In genomic region chr2:9995059-9995458, GRCh38 we compare ENCODE assay signal across 16 cellular contexts. TPM values are rescaled to one million over a fixed set of nuclear protein-coding genes. Genes with fewer than 3 reads are reported as not detected.
DNase-seq lines count a peak whose midpoint lies in the region; ATAC-seq, FAIRE-seq and TF ChIP-seq lines count a peak whose summit lies in the region.
"Had no signal": no experiment of that assay in that cellular context is flagged by ENCODE, and none has a peak within 500 bp of the region (broad histone marks: within the 10 kb centered on the region; RNA-seq: fewer than 3 reads in every experiment).

No MANE protein-coding gene starts in this region.

- POLR2A ChIA-PET in endothelial cell of umbilical vein (lab: Charles Lee): no interaction called here

- CTCF ChIA-PET in endothelial cell of umbilical vein (lab: Charles Lee): interaction anchor here (2.2 to 4.2 kb wide), 2 partner anchors 10 to 181 kb away, joined by 5 to 35 read pairs; no protein-coding TSS in a partner anchor

- no peak for TF ChIP-seq CTCF in right atrium auricular region (IDR thresholded peaks at IDR 0.05)
- TF ChIP-seq CTCF in coronary artery (IDR thresholded peaks at IDR 0.05): no peak
- TF ChIP-seq CTCF in endothelial cell of umbilical vein (IDR thresholded peaks at IDR 0.05; ENCODE audit: extremely low read depth in 1 of 2, insufficient read depth in 1 of 2, low read depth in 1 of 2, low read length in 2 of 2): no peak
- TF ChIP-seq CTCF in spleen (IDR thresholded peaks at IDR 0.05 in 8 of 11, conservative IDR thresholded peaks at IDR 0.05 in 3 of 11): no peak
- TF ChIP-seq CTCF in brain microvascular endothelial cell (IDR thresholded peaks at IDR 0.05; ENCODE audit: low read depth, low read length, missing control alignments): no peak

- H3K27me3 ChIP-seq in right atrium auricular region (no peaks in the 10 kb centered on the region), endothelial cell of umbilical vein (ENCODE audit: control insufficient read depth in 2 of 2, insufficient read depth in 2 of 2, low read length in 2 of 2) (no peaks in the 10 kb centered on the region), spleen (replicated peaks in 1 of 7) (no peaks in the 10 kb centered on the region), brain microvascular endothelial cell (replicated peaks) (no peaks in the 10 kb centered on the region)
- H3K27me3 ChIP-seq: MG63 had no signal

- H3K27ac ChIP-seq in right atrium auricular region: peak overlapping the region; percentile 61 to 86
- H3K27ac ChIP-seq in coronary artery: no peak overlapping the region
- no peak overlapping the region for H3K27ac ChIP-seq in endothelial cell of umbilical vein (ENCODE audit: insufficient read depth, low read depth, low read length)
- H3K27ac ChIP-seq in spleen: peak overlapping the region; percentile 27 to 69 (median 60)
- H3K27ac ChIP-seq in brain microvascular endothelial cell: no peak overlapping the region

- 68 to 84% (median 74%) methylated on average over 5 of the region's 5 CpGs for WGBS in spleen, 5 donors

- intact Hi-C loops in left ventricle myocardium superior (cut with micrococcal nuclease): no loop called here
- intact Hi-C loops in endothelial cell of umbilical vein (cut with micrococcal nuclease): no loop called here
- intact Hi-C loops in spleen (cut with DNase I; ENCODE audit: low total_unique reads): no loop called here

- peak overlapping the region; percentile 18 for H2AFZ ChIP-seq in endothelial cell of umbilical vein (ENCODE audit: low read depth, low read length)

- in situ Hi-C loops in brain microvascular endothelial cell (cut with HindIII; ENCODE audit: low pct_ligation_motif_present, low sequenced_read_pairs): no loop called here

- no peaks in the 10 kb centered on the region for H3K9me1 ChIP-seq in endothelial cell of umbilical vein (replicated peaks; ENCODE audit: control insufficient read depth, extremely low read depth, insufficient read depth, low read length)

- no TSS peak for BruUV-seq in endothelial cell of umbilical vein (replicated peaks; lab: Mats Ljungman, UMichigan)

- no peaks in the 10 kb centered on the region for H3K9me3 ChIP-seq in right atrium auricular region
- H3K9me3 ChIP-seq in endothelial cell of umbilical vein (replicated peaks; ENCODE audit: control insufficient read depth, insufficient read depth, low read length): no peaks in the 10 kb centered on the region
- H3K9me3 ChIP-seq in spleen: no peaks in the 10 kb centered on the region
- H3K9me3 ChIP-seq: MG63 had no signal

- peak; percentile 70 for FAIRE-seq in endothelial cell of umbilical vein (lab: Jason Lieb, UNC)

- no peaks in the 10 kb centered on the region for H4K20me1 ChIP-seq in endothelial cell of umbilical vein (replicated peaks; ENCODE audit: control insufficient read depth, extremely low read depth, insufficient read depth, low read length)

- H3K36me3 ChIP-seq in right atrium auricular region (no peaks in the 10 kb centered on the region), endothelial cell of umbilical vein (ENCODE audit: control insufficient read depth in 2 of 2, extremely low read depth in 1 of 2, insufficient read depth in 2 of 2, low read length in 2 of 2) (no peaks in the 10 kb centered on the region), spleen (no peaks in the 10 kb centered on the region), brain microvascular endothelial cell (replicated peaks) (no peaks in the 10 kb centered on the region)
- H3K36me3 ChIP-seq: MG63 had no signal

- H3K79me2 ChIP-seq in endothelial cell of umbilical vein (ENCODE audit: control insufficient read depth, insufficient read depth, low read length): no peaks in the 10 kb centered on the region

- dilution Hi-C loops in endothelial cell of umbilical vein (cut with MboI; ENCODE audit: extremely low pct_ligation_motif_present, low sequenced_read_pairs): no loop called here

- no peak overlapping the region for H3K4me3 ChIP-seq in right atrium auricular region
- no peak overlapping the region for H3K4me3 ChIP-seq in coronary artery
- no peak overlapping the region for H3K4me3 ChIP-seq in endothelial cell of umbilical vein (replicated peaks in 1 of 3; ENCODE audit: insufficient read depth in 1 of 3, low read depth in 1 of 3, low read length in 3 of 3)
- no peak overlapping the region for H3K4me3 ChIP-seq in spleen
- no peak overlapping the region for H3K4me3 ChIP-seq in brain microvascular endothelial cell (ENCODE audit: low read depth, low read length)
- H3K4me3 ChIP-seq: MG63 had no signal

- H3K4me2 ChIP-seq in endothelial cell of umbilical vein (ENCODE audit: insufficient read depth, low read length): no peak overlapping the region

- ATAC-seq in left ventricle myocardium superior: no peak
- no peak for ATAC-seq in HG02981 (IDR thresholded peaks at IDR 0.05; ENCODE audit: unreplicated experiment)

- H3K9ac ChIP-seq in endothelial cell of umbilical vein (replicated peaks; ENCODE audit: extremely low read depth, insufficient read depth, low read length): no peak overlapping the region

- DNase-seq in right atrium auricular region (ENCODE audit: low spot score) (no peak), left ventricle myocardium superior (no peak), coronary artery (ENCODE audit: low spot score) (peak; percentile 22), endothelial cell of umbilical vein (ENCODE audit: low read depth, low spot score) (no peak), spleen (no peak), brain microvascular endothelial cell (no peak), NOMO-1 (lab: John Stamatoyannopoulos, UW; ENCODE audit: unreplicated experiment in 2 of 2) (no peak)
- DNase-seq: CD4-positive, CD25-positive, alpha-beta regulatory T cell; DMS79; MG63; NCI-H1417 treated with DMSO at 0.1 percent for 48 hours; NCI-H187; NCI-H446 treated with DMSO at 0.1 percent for 48 hours; NCI-H526 treated with DMSO at 0.1 percent for 48 hours; SHP77 had no signal

- TF ChIP-seq POLR2A in endothelial cell of umbilical vein (IDR thresholded peaks at IDR 0.05; ENCODE audit: low read depth, low read length) (no peak), spleen (IDR thresholded peaks at IDR 0.05) (no peak)

- peaks cover 0 to 81% of the 10 kb centered on the region in 2 donors for H3K4me1 ChIP-seq in right atrium auricular region
- H3K4me1 ChIP-seq in endothelial cell of umbilical vein (ENCODE audit: control insufficient read depth, extremely low read depth, insufficient read depth, low read length): peaks cover 46% of the 10 kb centered on the region
- H3K4me1 ChIP-seq in spleen: peaks cover 18 to 59% (median 42%) of the 10 kb centered on the region in 6 donors

TF ChIP-seq in endothelial cell of umbilical vein, 7 proteins besides CTCF, POLR2A, EP300 and RAD21:
- TF ChIP-seq EZH2 (IDR thresholded peaks at IDR 0.05; ENCODE audit: borderline replicate concordance, low read depth, low read length, severe bottlenecking) (no peak), GATA2 (IDR thresholded peaks at IDR 0.05; ENCODE audit: insufficient read depth, insufficient read length, low read depth, low read length) (peak; percentile 51), MYC (IDR thresholded peaks at IDR 0.05; ENCODE audit: low read depth, low read length) (no peak), POLR2AphosphoS5 (IDR thresholded peaks at IDR 0.05; ENCODE audit: insufficient read depth, low read depth, low read length) (no peak)

RNA-seq across cellular contexts. Expression of gene GRHL1, which starts 43.6 kb away (rescaled TPM):
- total RNA-seq in right atrium auricular region (1 to 10 TPM; 1.3 to 3.2 TPM), left ventricle myocardium superior (1.0 TPM), endothelial cell of umbilical vein (0.85 and 1.1 TPM in 2 replicates), spleen (1 to 10 TPM; 1.0 to 3.0 (median 1.6) TPM)
- polyA plus RNA-seq in endothelial cell of umbilical vein (0.37 and 0.70 TPM in 2 replicates), spleen (under 1 TPM; 0.20 to 0.64 (median 0.53) TPM)
- 0.52 and 0.68 TPM in 2 replicates for polyA plus RNA-seq in endothelial cell of umbilical vein (2011; cell fraction: cytosol; rRNA removed)
- 1.9 and 2.0 TPM in 2 replicates for polyA plus RNA-seq in endothelial cell of umbilical vein (2011; cell fraction: nucleus; rRNA removed)
- polyA plus RNA-seq in endothelial cell of umbilical vein (2012): 0.46 and 1.1 TPM in 2 replicates
- polyA minus RNA-seq in endothelial cell of umbilical vein: 1.5 and 3.2 TPM in 2 replicates
- polyA minus RNA-seq in endothelial cell of umbilical vein (2011; cell fraction: cytosol; rRNA and poly(A)+ RNA removed): 3.3 TPM
- polyA minus RNA-seq in endothelial cell of umbilical vein (2011; cell fraction: nucleus; rRNA and poly(A)+ RNA removed): 1.1 and 2.2 TPM in 2 replicates

RNA-seq across cellular contexts. Expression of gene KLF11, which starts 48.3 kb away (rescaled TPM):
- total RNA-seq in right atrium auricular region (10 to 100 TPM; 18.8 to 30.6 TPM), left ventricle myocardium superior (25.8 TPM), endothelial cell of umbilical vein (11.0 and 11.3 TPM in 2 replicates), spleen (10 to 100 TPM; 18.3 to 46.1 (median 33.5) TPM)
- polyA plus RNA-seq in endothelial cell of umbilical vein (10.2 and 10.5 TPM in 2 replicates), spleen (10 to 100 TPM in 1 of 3 donors, 1 to 10 TPM in 2; 5.4 to 13.3 (median 8.0) TPM)
- 8.7 and 9.3 TPM in 2 replicates for polyA plus RNA-seq in endothelial cell of umbilical vein (2011; cell fraction: cytosol; rRNA removed)
- polyA plus RNA-seq in endothelial cell of umbilical vein (2011; cell fraction: nucleus; rRNA removed): 11.0 and 12.5 TPM in 2 replicates
- polyA plus RNA-seq in endothelial cell of umbilical vein (2012): 4.2 and 5.3 TPM in 2 replicates
- polyA minus RNA-seq in endothelial cell of umbilical vein: 22.9 and 28.0 TPM in 2 replicates
- polyA minus RNA-seq in endothelial cell of umbilical vein (2011; cell fraction: cytosol; rRNA and poly(A)+ RNA removed): 23.4 TPM
- 8.2 and 10.0 TPM in 2 replicates for polyA minus RNA-seq in endothelial cell of umbilical vein (2011; cell fraction: nucleus; rRNA and poly(A)+ RNA removed)

Comparison
In these comparisons a context has a peak if more than half of its experiments do, and no peak if none do; other contexts are left out.
1. H3K27ac ChIP-seq: peak in right atrium auricular region (2 of 2) and spleen (8 of 8); none in coronary artery (0 of 2), endothelial cell of umbilical vein (single experiment) and brain microvascular endothelial cell (single experiment).